In genomic region chr1:186474208-186474607, GRCh38 we compare ENCODE assay signal across 1 cellular context.
TF ChIP-seq lines count a peak whose summit lies in the region.

No MANE protein-coding gene starts in this region.

TF ChIP-seq in SK-N-SH, 30 proteins besides CTCF, POLR2A, EP300 and RAD21 (continued from another document):
- TF ChIP-seq USF1 (IDR thresholded peaks at IDR 0.05; ENCODE audit: borderline replicate concordance, low read depth) = no peak
- TF ChIP-seq PBX3 (IDR thresholded peaks at IDR 0.05) = peak; percentile 57
- 0 out of 2 replicates have a peak, but pooled peaks have one; percentile 13 for TF ChIP-seq TEAD4 (IDR thresholded peaks at IDR 0.05; ENCODE audit: borderline replicate concordance, insufficient read depth)
- peak; percentile 45; the same call in 1 of the 2 replicates for TF ChIP-seq FOSL2 (IDR thresholded peaks at IDR 0.05; ENCODE audit: borderline replicate concordance, low read depth)
- no peak for TF ChIP-seq TAF1 (IDR thresholded peaks at IDR 0.05; ENCODE audit: borderline replicate concordance, low read depth, low read length)
- peak; percentile 42 for TF ChIP-seq JUND (IDR thresholded peaks at IDR 0.05)
- peak; percentile 81 for TF ChIP-seq TCF12 (IDR thresholded peaks at IDR 0.05)
- TF ChIP-seq NFIC (IDR thresholded peaks at IDR 0.05; ENCODE audit: borderline replicate concordance) = no peak
- no peak; the same call in 1 of the 2 replicates for TF ChIP-seq YY1 (IDR thresholded peaks at IDR 0.05; ENCODE audit: low read depth)
- TF ChIP-seq SIN3A (IDR thresholded peaks at IDR 0.05; ENCODE audit: borderline replicate concordance, low read depth, low read length) = no peak
- no peak for TF ChIP-seq MAX (IDR thresholded peaks at IDR 0.05; ENCODE audit: low read depth)
TF ChIP-seq in SK-N-SH: peak in this region for 5.
